11 cellular contexts compared by ENCODE assay signal in the genomic region with DNA sequence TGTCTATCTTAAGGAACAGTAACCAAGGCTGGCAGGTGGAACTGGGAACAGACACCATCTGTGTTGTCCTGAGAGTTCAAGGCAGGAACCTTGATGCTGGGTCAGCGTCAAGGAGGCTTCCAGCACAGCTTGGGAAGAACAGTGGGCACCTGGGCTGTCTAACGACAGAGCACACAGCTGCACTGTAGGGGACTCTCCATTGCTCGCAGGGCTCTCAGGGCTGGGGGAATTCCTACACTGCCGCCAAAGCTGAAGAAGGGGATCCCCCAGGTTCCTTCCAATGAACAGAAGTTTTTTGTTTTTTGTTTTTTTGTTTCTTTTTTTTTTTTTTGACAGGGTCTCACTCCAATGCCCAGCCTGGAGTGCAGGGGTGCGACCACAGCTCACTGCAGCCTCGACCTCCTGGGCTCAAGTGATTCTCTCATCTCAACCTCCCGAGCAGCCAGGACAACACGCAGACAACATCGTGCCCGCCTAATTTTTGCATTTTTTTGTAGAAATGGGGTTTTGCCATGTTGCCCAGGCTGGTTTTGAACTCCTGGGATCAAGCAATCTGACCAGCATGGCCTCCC.
A peak's percentile ranks its signal among the peaks of the same experiment; 100 is the strongest.
DNase-seq lines count a peak whose midpoint lies in the region; ATAC-seq and TF ChIP-seq lines count a peak whose summit lies in the region.
"Had no signal": no experiment of that assay in that cellular context is flagged by ENCODE, and none has a peak within 500 bp of the region (broad histone marks: within the 10 kb centered on the region; RNA-seq: fewer than 3 reads in every experiment).

No MANE protein-coding gene starts in this region.

- no peak overlapping the region for H4K5ac ChIP-seq in H9 (ENCODE audit: insufficient read length, low read depth, low read length)

- peak overlapping the region; percentile 95 for H3K27ac ChIP-seq in OCI-LY3 (ENCODE audit: low read length)
- no peak overlapping the region for H3K27ac ChIP-seq in H9 (ENCODE audit: insufficient read length, low read depth, low read length)

- peak overlapping the region; percentile 98 for H3K4me2 ChIP-seq in OCI-LY3 (ENCODE audit: low read length)
- H3K4me2 ChIP-seq in H9 (ENCODE audit: insufficient read depth, insufficient read length, low read length) = no peak overlapping the region
- H3K4me2 ChIP-seq: SK-N-SH had no signal

- H2BK5ac ChIP-seq in H9 (ENCODE audit: insufficient read length, low read length) = no peak overlapping the region

- no peaks in the 10 kb centered on the region for H3K23me2 ChIP-seq in H9 (ENCODE audit: insufficient read length, low read depth, low read length, poor library complexity, severe bottlenecking)

- H3K56ac ChIP-seq in H9 (ENCODE audit: insufficient read length, low read depth, low read length) = no peak overlapping the region

- H3K9me3 ChIP-seq in OCI-LY3 (ENCODE audit: insufficient read depth, low read length) = no peaks in the 10 kb centered on the region
- no peaks in the 10 kb centered on the region for H3K9me3 ChIP-seq in H9 (ENCODE audit: control insufficient read depth, low read depth, low read length)
- H3K9me3 ChIP-seq: SK-N-SH had no signal

- CTCF ChIA-PET in GM10248 (lab: Yijun Ruan, JAX) = interaction anchor here (1.1 to 2.1 kb wide), 4 partner anchors 14 to 29 kb away, joined by 3 to 10 read pairs (median 4); no protein-coding TSS in a partner anchor

- no peaks in the 10 kb centered on the region for H3K36me3 ChIP-seq in OCI-LY3 (replicated peaks; ENCODE audit: low read depth, low read length)

- H3K4me1 ChIP-seq in OCI-LY3 (ENCODE audit: low read length) (peaks cover 83% of the 10 kb centered on the region), H9 (ENCODE audit: insufficient read depth, low read length) (no peaks in the 10 kb centered on the region)

- intact Hi-C loops in sciatic nerve (cut with DNase I) = no loop called here

- H3K27ac Mint-ChIP-seq in H9 = no peak overlapping the region

- no peak overlapping the region for H3T11ph ChIP-seq in H9 (ENCODE audit: low read length)

- DNase-seq in GM10248 (ENCODE audit: extremely low spot score) (peak; percentile 73), DMS 273 (lab: John Stamatoyannopoulos, UW; ENCODE audit: unreplicated experiment) (no peak), dermis blood vessel endothelial cell (no peak), sciatic nerve (ENCODE audit: low spot score) (no peak), H9 (no peak)
- DNase-seq: activated naive CD4-positive, alpha-beta T cell treated with anti-CD3 and anti-CD28 coated beads, Interleukin-2, amount 50 U/mL, for 16 hours; kidney glomerular epithelial cell; SK-N-SH had no signal

- H3K4me3 Mint-ChIP-seq in H9 = no peak overlapping the region

- H3K36me3 Mint-ChIP-seq in H9 (ENCODE audit: insufficient read depth in 1 of 3, low read depth in 3 of 3) = no peaks in the 10 kb centered on the region

- H3K14ac ChIP-seq in H9 (ENCODE audit: insufficient read depth, low read length) = no peak overlapping the region

- no peak for TF ChIP-seq CTCF in GM10248 (IDR thresholded peaks at IDR 0.05; ENCODE audit: control extremely low read depth, extremely low read depth, low read depth, missing control alignments)
- TF ChIP-seq CTCF in OCI-LY3 (IDR thresholded peaks at IDR 0.05; ENCODE audit: low read depth, low read length) = no peak
- TF ChIP-seq CTCF in H9 (conservative IDR thresholded peaks at IDR 0.05) = no peak

- no peak overlapping the region for H4K91ac ChIP-seq in H9 (ENCODE audit: insufficient read length, low read depth, low read length)

- no peaks in the 10 kb centered on the region for H3K27me3 ChIP-seq in OCI-LY3 (ENCODE audit: low read depth, low read length)
- H3K27me3 ChIP-seq in H9 (ENCODE audit: insufficient read depth, low read length) = no peaks in the 10 kb centered on the region

- H3K23ac ChIP-seq in H9 (ENCODE audit: insufficient read length, low read depth, low read length) = no peak overlapping the region

- H4K8ac ChIP-seq in H9 (replicated peaks; ENCODE audit: insufficient read length, low read depth, low read length) = no peak overlapping the region

- H3K18ac ChIP-seq in H9 (ENCODE audit: insufficient read length, low read depth, low read length) = no peak overlapping the region

- H2AFZ ChIP-seq in OCI-LY3 (ENCODE audit: low read depth, low read length) (peak overlapping the region; percentile 59), H9 (ENCODE audit: low read length) (no peak overlapping the region)

- H3K79me2 ChIP-seq in OCI-LY3 (ENCODE audit: low read length) = no peaks in the 10 kb centered on the region
- H3K79me2 ChIP-seq in H9 (ENCODE audit: insufficient read depth, low read length) = no peaks in the 10 kb centered on the region

- H3K4ac ChIP-seq in H9 (ENCODE audit: low read depth, low read length) = no peak overlapping the region

- no peaks in the 10 kb centered on the region for H3K79me1 ChIP-seq in H9 (ENCODE audit: insufficient read depth, low read depth, low read length, poor library complexity, severe bottlenecking)

- H4K20me1 ChIP-seq in OCI-LY3 (ENCODE audit: insufficient read depth, low read length) (no peaks in the 10 kb centered on the region), H9 (ENCODE audit: control insufficient read depth, insufficient read depth, insufficient read length) (no peaks in the 10 kb centered on the region)

- no CpG with 5 or more reads among the region's 10 CpGs for WGBS in H9 (ENCODE audit: extremely low coverage, insufficient read length, low lambda C conversion rate)

- H2BK12ac ChIP-seq in H9 (ENCODE audit: insufficient read length, low read depth, low read length) = no peak overlapping the region

- H3K4me3 ChIP-seq in OCI-LY3 (ENCODE audit: low read length) = peak overlapping the region; percentile 73

- H3K9me3 Mint-ChIP-seq in H9 = no peaks in the 10 kb centered on the region

- no peaks in the 10 kb centered on the region for H3K27me3 Mint-ChIP-seq in H9 (ENCODE audit: low read depth)

- POLR2A ChIA-PET in GM10248 (lab: Yijun Ruan, JAX) = no interaction called here

- H2BK20ac ChIP-seq in H9 (ENCODE audit: low read depth, low read length, poor library complexity, severe bottlenecking) = no peak overlapping the region

- H2BK15ac ChIP-seq in H9 (ENCODE audit: low read depth, low read length) = no peak overlapping the region

- H2BK120ac ChIP-seq in H9 (ENCODE audit: low read depth, low read length, poor library complexity, severe bottlenecking) = no peak overlapping the region

- peak overlapping the region; percentile 77 for H3K9ac ChIP-seq in OCI-LY3 (ENCODE audit: low read length)
- H3K9ac ChIP-seq in H9 (ENCODE audit: extremely low read depth, insufficient read length, low read length) = no peak overlapping the region
- H3K9ac ChIP-seq: SK-N-SH had no signal

- no peak overlapping the region for H2AK5ac ChIP-seq in H9 (ENCODE audit: insufficient read length, low read length)

- H3K4me1 Mint-ChIP-seq in H9 = peaks cover 25 to 31% of the 10 kb centered on the region in 2 experiments

- peak; percentile 73 for ATAC-seq in GM19023 (IDR thresholded peaks at IDR 0.05; ENCODE audit: unreplicated experiment)
- ATAC-seq in HG02870 (IDR thresholded peaks at IDR 0.05; ENCODE audit: unreplicated experiment) = peak; percentile 42
- no peak for ATAC-seq in sciatic nerve
